27 cellular contexts compared by ENCODE assay signal in the genomic region with DNA sequence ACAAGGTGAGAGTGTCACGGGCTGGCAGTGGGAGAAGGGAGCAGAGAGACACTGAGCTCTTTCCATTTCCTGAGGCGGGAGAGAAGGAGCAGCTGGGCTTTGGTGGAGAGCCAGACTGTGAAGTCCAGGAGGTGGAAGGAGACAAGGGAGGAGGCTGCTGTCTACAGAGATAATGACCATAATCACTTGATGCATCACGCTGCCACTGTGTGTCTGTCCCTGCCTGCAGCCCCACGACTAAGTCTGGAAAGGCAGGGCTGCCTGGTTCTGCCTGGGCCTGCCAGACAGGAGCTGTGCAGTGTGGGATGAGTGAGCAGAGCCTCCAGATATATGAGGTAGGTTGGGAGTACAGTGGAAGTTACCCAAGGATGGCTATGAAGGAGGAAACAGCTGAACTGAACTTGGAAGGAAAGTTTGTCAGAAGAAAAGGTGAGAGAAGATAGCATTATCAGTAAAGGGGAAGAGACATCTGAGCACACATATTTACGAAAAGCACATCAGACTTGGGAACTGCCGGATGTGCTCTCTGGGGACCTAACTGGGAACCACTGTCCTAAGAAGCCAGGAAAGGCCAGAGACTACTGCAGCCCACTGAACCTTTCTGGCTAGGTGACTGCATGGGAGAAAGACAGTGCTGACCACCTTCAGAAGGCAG. TPM values are rescaled to one million over a fixed set of nuclear protein-coding genes. Genes with fewer than 3 reads are reported as not detected.
DNase-seq lines count a peak whose midpoint lies in the region; ATAC-seq and TF ChIP-seq lines count a peak whose summit lies in the region.
"Had no signal": no experiment of that assay in that cellular context is flagged by ENCODE, and none has a peak within 500 bp of the region (broad histone marks: within the 10 kb centered on the region; RNA-seq: fewer than 3 reads in every experiment).

No MANE protein-coding gene starts in this region.

- no peak overlapping the region for H2BK5ac ChIP-seq in H9 (ENCODE audit: insufficient read length, low read length)

- H4K5ac ChIP-seq in H9 (ENCODE audit: insufficient read length, low read depth, low read length): no peak overlapping the region

- no peak overlapping the region for H3K4me2 ChIP-seq in H9 (ENCODE audit: insufficient read depth, insufficient read length, low read length)

- intact Hi-C loops in activated CD4-positive, alpha-beta T cell treated with anti-CD3 and anti-CD28 coated beads for 36 hours (cut with DNase I, micrococcal nuclease): no loop called here
- intact Hi-C loops in sciatic nerve (cut with DNase I): no loop called here

- H3K36me3 Mint-ChIP-seq in activated CD4-positive, alpha-beta T cell treated with anti-CD3 and anti-CD28 coated beads for 36 hours (ENCODE audit: low read depth): peaks cover 13% of the 10 kb centered on the region
- peaks cover 26 to 40% (median 30%) of the 10 kb centered on the region in 3 experiments; a peak in 6 of 7 replicates for H3K36me3 Mint-ChIP-seq in H9 (ENCODE audit: insufficient read depth in 1 of 3, low read depth in 3 of 3)

- peak overlapping the region; percentile 11 for H3K27ac Mint-ChIP-seq in activated CD4-positive, alpha-beta T cell treated with anti-CD3 and anti-CD28 coated beads for 36 hours
- H3K27ac Mint-ChIP-seq in H9: peak overlapping the region in 2 of 3 experiments; percentile 1 to 19; a peak in 2 of 7 replicates
- H3K27ac Mint-ChIP-seq: stimulated activated naive CD8-positive, alpha-beta T cell treated with anti-CD3 and anti-CD28 coated beads, Interleukin-15, Interleukin-2, amounts not matched to agents 100 ng/mL and 50 ng/mL, for 24 hours had no signal

- TF ChIP-seq CTCF in H9 (conservative IDR thresholded peaks at IDR 0.05) (no peak), epithelial cell of esophagus (IDR thresholded peaks at IDR 0.05; ENCODE audit: insufficient read depth, low read depth, low read length, missing control alignments) (no peak)

- no peak overlapping the region for H3K56ac ChIP-seq in H9 (ENCODE audit: insufficient read length, low read depth, low read length)

- H3K18ac ChIP-seq in H9 (ENCODE audit: insufficient read length, low read depth, low read length): no peak overlapping the region

- H3K79me1 ChIP-seq in H9 (ENCODE audit: insufficient read depth, low read depth, low read length, poor library complexity, severe bottlenecking): no peaks in the 10 kb centered on the region

- no CpG with 5 or more reads among the region's 6 CpGs for whole genome bisulfite sequencing in H9 (ENCODE audit: extremely low coverage, insufficient read length, low lambda C conversion rate)

- H3K9me3 Mint-ChIP-seq in activated CD4-positive, alpha-beta T cell treated with anti-CD3 and anti-CD28 coated beads for 36 hours (ENCODE audit: low read depth): no peaks in the 10 kb centered on the region
- no peaks in the 10 kb centered on the region for H3K9me3 Mint-ChIP-seq in H9
- H3K9me3 Mint-ChIP-seq: central memory CD8-positive, alpha-beta T cell; stimulated activated naive CD8-positive, alpha-beta T cell treated with anti-CD3 and anti-CD28 coated beads, Interleukin-15, Interleukin-2, amounts not matched to agents 100 ng/mL and 50 ng/mL, for 24 hours had no signal

- DNase-seq in activated CD4-positive, alpha-beta T cell treated with anti-CD3 and anti-CD28 coated beads for 36 hours: no peak
- DNase-seq in activated CD4-positive, alpha-beta T cell treated with anti-CD3 and anti-CD28 coated beads for 48 hours: no peak
- DNase-seq in H9: no peak
- DNase-seq in epithelial cell of esophagus (ENCODE audit: low read depth): peak; percentile 73
- peak; percentile 18 for DNase-seq in sciatic nerve (ENCODE audit: low spot score)
- DNase-seq in MG63: no peak
- DNase-seq in NCI-H526 (lab: John Stamatoyannopoulos, UW): no peak
- DNase-seq: 8988T; activated CD4-positive, alpha-beta T cell treated with anti-CD3 and anti-CD28 coated beads for 1 hour; activated CD8-positive, alpha-beta memory T cell treated with anti-CD3 and anti-CD28 coated beads, Interleukin-2, amount 50 U/mL, for 4 hours; activated effector memory CD4-positive, alpha-beta T cell treated with anti-CD3 and anti-CD28 coated beads, Interleukin-2, amount 50 U/mL, for 16 hours; EL; gastrocnemius medialis; mesenchymal stem cell; NCI-H1105 treated with DMSO at 0.1 percent for 48 hours; NCI-H524; RPMI8226; stimulated activated CD4-positive, alpha-beta T cell treated with anti-CD3 and anti-CD28 coated beads, Interleukin-1b, Interleukin-23, amount 100 ng/mL, for 48 hours; transverse colon had no signal

- H3K9me3 ChIP-seq in H9 (ENCODE audit: control insufficient read depth, low read depth, low read length): no peaks in the 10 kb centered on the region
- H3K9me3 ChIP-seq in MG63: no peaks in the 10 kb centered on the region
- H3K9me3 ChIP-seq: ascending aorta, Caco-2, gastrocnemius medialis, HAP-1, ovary, transverse colon had no signal

- H4K8ac ChIP-seq in H9 (replicated peaks; ENCODE audit: insufficient read length, low read depth, low read length): no peak overlapping the region

- POLR2A ChIA-PET in activated CD4-positive, alpha-beta T cell treated with anti-CD3 and anti-CD28 coated beads for 36 hours (lab: Charles Lee): no interaction called here

- H3K23me2 ChIP-seq in H9 (ENCODE audit: insufficient read length, low read depth, low read length, poor library complexity, severe bottlenecking): no peaks in the 10 kb centered on the region

- no peak overlapping the region for H3T11ph ChIP-seq in H9 (ENCODE audit: low read length)

- H3K27ac ChIP-seq in H9 (ENCODE audit: insufficient read length, low read depth, low read length): no peak overlapping the region
- H3K27ac ChIP-seq: ascending aorta, gastrocnemius medialis, ovary, transverse colon had no signal

- no peaks in the 10 kb centered on the region for H3K27me3 ChIP-seq in H9 (ENCODE audit: insufficient read depth, low read length)
- H3K27me3 ChIP-seq in MG63: no peaks in the 10 kb centered on the region
- H3K27me3 ChIP-seq: ascending aorta, gastrocnemius medialis, ovary, transverse colon had no signal

- H3K23ac ChIP-seq in H9 (ENCODE audit: insufficient read length, low read depth, low read length): no peak overlapping the region

- no peak overlapping the region for H3K4me3 Mint-ChIP-seq in activated CD4-positive, alpha-beta T cell treated with anti-CD3 and anti-CD28 coated beads for 36 hours
- H3K4me3 Mint-ChIP-seq in H9: no peak overlapping the region; a peak in 1 of 5 replicates
- H3K4me3 Mint-ChIP-seq: central memory CD8-positive, alpha-beta T cell; stimulated activated naive CD8-positive, alpha-beta T cell treated with anti-CD3 and anti-CD28 coated beads, Interleukin-15, Interleukin-2, amounts not matched to agents 100 ng/mL and 50 ng/mL, for 24 hours had no signal

- peaks cover 80% of the 10 kb centered on the region for H3K36me3 ChIP-seq in MG63
- H3K36me3 ChIP-seq: ovary had no signal

- no peaks in the 10 kb centered on the region for H3K79me2 ChIP-seq in H9 (ENCODE audit: insufficient read depth, low read length)

- H2BK12ac ChIP-seq in H9 (ENCODE audit: insufficient read length, low read depth, low read length): no peak overlapping the region

- no peak overlapping the region for H3K9ac ChIP-seq in H9 (ENCODE audit: extremely low read depth, insufficient read length, low read length)

- no peak overlapping the region for H2BK20ac ChIP-seq in H9 (ENCODE audit: low read depth, low read length, poor library complexity, severe bottlenecking)

- H3K4me1 ChIP-seq in H9 (ENCODE audit: insufficient read depth, low read length): no peaks in the 10 kb centered on the region
- H3K4me1 ChIP-seq: ascending aorta, Caco-2, HAP-1, transverse colon had no signal

- no peak overlapping the region for H2AK5ac ChIP-seq in H9 (ENCODE audit: insufficient read length, low read length)

- no peak overlapping the region for H2AFZ ChIP-seq in H9 (ENCODE audit: low read length)

- CTCF ChIA-PET in activated CD4-positive, alpha-beta T cell treated with anti-CD3 and anti-CD28 coated beads for 36 hours (lab: Charles Lee): no interaction called here

- H4K20me1 ChIP-seq in H9 (ENCODE audit: control insufficient read depth, insufficient read depth, insufficient read length): no peaks in the 10 kb centered on the region

- no peak overlapping the region for H3K4ac ChIP-seq in H9 (ENCODE audit: low read depth, low read length)

- no peak overlapping the region for H3K14ac ChIP-seq in H9 (ENCODE audit: insufficient read depth, low read length)

- ATAC-seq in activated CD4-positive, alpha-beta T cell treated with anti-CD3 and anti-CD28 coated beads for 36 hours: no peak
- no peak for ATAC-seq in sciatic nerve
- no peak for ATAC-seq in HG02759 (IDR thresholded peaks at IDR 0.05; ENCODE audit: unreplicated experiment)
- ATAC-seq: gastrocnemius medialis, SK-N-SH treated with all-trans-retinoic acid at 6 μM for 48 hours had no signal

- H4K91ac ChIP-seq in H9 (ENCODE audit: insufficient read length, low read depth, low read length): no peak overlapping the region

- H2BK15ac ChIP-seq in H9 (ENCODE audit: low read depth, low read length): no peak overlapping the region

- H2BK120ac ChIP-seq in H9 (ENCODE audit: low read depth, low read length, poor library complexity, severe bottlenecking): no peak overlapping the region

- H3K4me1 Mint-ChIP-seq in activated CD4-positive, alpha-beta T cell treated with anti-CD3 and anti-CD28 coated beads for 36 hours: no peaks in the 10 kb centered on the region
- no peaks in the 10 kb centered on the region for H3K4me1 Mint-ChIP-seq in H9

- no peak overlapping the region for H3K4me3 ChIP-seq in epithelial cell of esophagus (ENCODE audit: low read length)
- no peak overlapping the region for H3K4me3 ChIP-seq in MG63
- H3K4me3 ChIP-seq: ascending aorta, gastrocnemius medialis, HAP-1, ovary, transverse colon had no signal

- H3K27me3 Mint-ChIP-seq in activated CD4-positive, alpha-beta T cell treated with anti-CD3 and anti-CD28 coated beads for 36 hours: no peaks in the 10 kb centered on the region
- no peaks in the 10 kb centered on the region for H3K27me3 Mint-ChIP-seq in H9 (ENCODE audit: low read depth)
- H3K27me3 Mint-ChIP-seq: central memory CD8-positive, alpha-beta T cell; stimulated activated naive CD8-positive, alpha-beta T cell treated with anti-CD3 and anti-CD28 coated beads, Interleukin-15, Interleukin-2, amounts not matched to agents 100 ng/mL and 50 ng/mL, for 24 hours had no signal

RNA-seq across cellular contexts. Expression of a gene that starts 12.6 kb away (rescaled TPM):
- 100 to 1,000 TPM; 192 to 197 TPM for total RNA-seq in activated CD4-positive, alpha-beta T cell treated with anti-CD3 and anti-CD28 coated beads for 36 hours
- total RNA-seq in H9 (2021) (125 and 133 TPM in 2 replicates), sciatic nerve (68.2 TPM)
- total RNA-seq in MG63 (2014; rRNA removed; shearing (Covaris generic); ENCODE audit: low replicate concordance): 125 and 127 TPM in 2 replicates

RNA-seq across cellular contexts. Expression of a gene that starts 19.7 kb away (rescaled TPM):
- 1 to 10 TPM; 4.2 to 4.8 TPM for total RNA-seq in activated CD4-positive, alpha-beta T cell treated with anti-CD3 and anti-CD28 coated beads for 36 hours
- total RNA-seq in H9 (2021): 15.9 and 16.4 TPM in 2 replicates
- 16.2 TPM for total RNA-seq in sciatic nerve
- total RNA-seq in MG63 (2014; rRNA removed; shearing (Covaris generic); ENCODE audit: low replicate concordance): 0.92 TPM in 1 of 2 replicates, not detected in the other

RNA-seq across cellular contexts. Expression of a gene that starts 25.0 kb away (rescaled TPM):
- total RNA-seq in activated CD4-positive, alpha-beta T cell treated with anti-CD3 and anti-CD28 coated beads for 36 hours: 10 to 100 TPM; 63.6 to 77.7 TPM
- 65.0 and 71.5 TPM in 2 replicates for total RNA-seq in H9 (2021)
- 113 TPM for total RNA-seq in sciatic nerve
- 17.5 and 22.3 TPM in 2 replicates for total RNA-seq in MG63 (2014; rRNA removed; shearing (Covaris generic); ENCODE audit: low replicate concordance)

RNA-seq across cellular contexts. Expression of a gene that starts 32.0 kb away (rescaled TPM):
- total RNA-seq in activated CD4-positive, alpha-beta T cell treated with anti-CD3 and anti-CD28 coated beads for 36 hours: 10 to 100 TPM; 41.9 to 50.2 TPM
- total RNA-seq in H9 (2021): 134 and 137 TPM in 2 replicates
- total RNA-seq in sciatic nerve: 144 TPM
- total RNA-seq in MG63 (2014; rRNA removed; shearing (Covaris generic); ENCODE audit: low replicate concordance): 77.8 and 165 TPM in 2 replicates

RNA-seq across cellular contexts. Expression of a gene that starts 55.9 kb away (rescaled TPM):
- total RNA-seq in activated CD4-positive, alpha-beta T cell treated with anti-CD3 and anti-CD28 coated beads for 36 hours: 10 to 100 TPM; 29.5 to 41.2 TPM
- total RNA-seq in H9 (2021): 339 and 340 TPM in 2 replicates
- total RNA-seq in sciatic nerve: 63.5 TPM
- 245 and 334 TPM in 2 replicates for total RNA-seq in MG63 (2014; rRNA removed; shearing (Covaris generic); ENCODE audit: low replicate concordance)

Comparison
In these comparisons a context has a peak if more than half of its experiments do, and no peak if none do; other contexts are left out.
1. DNase-seq: peak in epithelial cell of esophagus (single experiment) and sciatic nerve (single experiment); none in activated CD4-positive, alpha-beta T cell treated with anti-CD3 and anti-CD28 coated beads for 36 hours (single experiment), activated CD4-positive, alpha-beta T cell treated with anti-CD3 and anti-CD28 coated beads for 48 hours (single experiment), H9 (single experiment), MG63 (single experiment) and NCI-H526 (0 of 2).